1 cellular context compared by ENCODE assay signal in the genomic region with DNA sequence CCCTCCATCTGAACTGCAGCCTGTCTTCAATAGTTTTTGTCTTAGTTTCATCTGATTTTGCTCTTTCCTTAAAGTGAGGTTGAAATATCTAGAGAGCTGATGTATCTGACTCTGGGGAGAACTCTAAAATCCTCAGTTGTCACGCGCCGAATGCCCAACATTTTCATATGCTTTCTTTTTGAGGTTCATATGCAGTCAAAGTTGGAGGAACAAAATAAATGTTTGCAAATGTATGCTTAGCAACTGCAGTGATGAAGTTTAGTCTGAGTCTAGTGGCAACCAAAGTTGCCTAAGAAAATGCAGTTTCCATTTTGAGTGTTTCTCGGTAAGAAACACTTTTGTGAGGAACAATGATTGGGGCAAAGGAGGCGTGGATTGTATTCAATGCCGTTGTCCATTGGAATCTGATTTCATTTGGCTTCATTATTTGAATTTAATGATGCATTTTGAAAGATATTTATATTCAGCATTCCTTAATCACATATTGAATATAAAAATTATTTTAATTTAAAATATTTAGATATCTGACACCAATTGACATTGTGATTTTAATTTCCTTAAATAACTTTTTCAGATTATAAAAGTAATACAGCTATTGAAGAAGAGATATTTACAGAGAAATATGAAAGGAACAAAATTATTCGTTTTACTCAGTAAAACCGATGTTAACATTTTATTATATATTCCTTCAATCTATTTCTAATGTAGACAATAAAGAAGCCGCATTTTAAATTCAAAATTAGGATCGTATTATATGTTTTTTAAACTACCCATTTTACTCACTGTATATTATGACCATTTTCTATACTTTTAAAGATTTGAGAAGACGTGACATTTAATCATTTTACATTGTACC.
TF ChIP-seq lines count a peak whose summit lies in the region.

No MANE protein-coding gene starts in this region.

TF ChIP-seq in GM12878, 131 proteins besides CTCF, POLR2A, EP300 and RAD21 (continued from another document):
- TF ChIP-seq BRCA1 (IDR thresholded peaks at IDR 0.05; ENCODE audit: low read depth, low read length): no peak
- TF ChIP-seq STAT3 (IDR thresholded peaks at IDR 0.05; ENCODE audit: low read depth, low read length): no peak
- TF ChIP-seq JUND (IDR thresholded peaks at IDR 0.05; ENCODE audit: low read depth, low read length): no peak
- no peak for TF ChIP-seq ZNF24 (IDR thresholded peaks at IDR 0.05)
- no peak for TF ChIP-seq ZNF274 (IDR thresholded peaks at IDR 0.05; ENCODE audit: insufficient read depth, insufficient read length)
